In the genomic region with DNA sequence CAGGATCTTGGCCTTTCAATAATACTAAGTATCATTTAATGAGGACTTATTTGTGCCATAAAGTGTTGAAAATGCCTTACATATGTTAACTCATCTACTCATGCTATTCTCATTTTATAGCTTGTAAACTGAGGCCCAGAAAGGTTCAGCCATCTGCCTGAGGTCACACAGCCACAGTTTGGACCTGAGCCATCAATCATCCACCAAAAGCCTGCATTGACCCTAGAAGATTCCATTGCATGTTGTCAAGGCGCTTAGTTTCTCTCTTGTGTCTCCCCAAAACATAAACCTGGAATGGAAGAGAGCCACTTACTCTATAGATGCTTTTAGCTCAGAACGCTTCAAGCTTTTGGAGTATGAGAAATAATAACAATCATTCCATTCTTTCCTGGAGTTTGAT, we compare ENCODE assay signal across 9 cellular contexts. TPM values are rescaled to one million over a fixed set of nuclear protein-coding genes. Genes with fewer than 3 reads are reported as not detected.
"Had no signal": no experiment of that assay in that cellular context is flagged by ENCODE, and none has a peak within 500 bp of the region (broad histone marks: within the 10 kb centered on the region; RNA-seq: fewer than 3 reads in every experiment).

No MANE protein-coding gene starts in this region.

- H3K4me3 ChIP-seq: GM12878 had no signal

- DNase-seq: GDM1, GF-D8 had no signal

- ATAC-seq: GM12878 had no signal

- FAIRE-seq: G401.6, GM12878, GM12891, GM12892, GM18507, GM19239 had no signal

RNA-seq across cellular contexts. Expression of a gene that starts 26.8 kb away (rescaled TPM):
- total RNA-seq: G401 had no signal
- polyA plus RNA-seq: GM12878 had no signal
